12 cellular contexts compared by ENCODE assay signal in genomic region chr9:98942906-98943681, GRCh38. TPM values are rescaled to one million over a fixed set of nuclear protein-coding genes. Genes with fewer than 3 reads are reported as not detected.
DNase-seq lines count a peak whose midpoint lies in the region; ATAC-seq, FAIRE-seq and TF ChIP-seq lines count a peak whose summit lies in the region.
"Had no signal": no experiment of that assay in that cellular context is flagged by ENCODE, and none has a peak within 500 bp of the region (broad histone marks: within the 10 kb centered on the region; RNA-seq: fewer than 3 reads in every experiment).

No MANE protein-coding gene starts in this region.

- intact Hi-C loops in left cardiac atrium (cut with DNase I) (no loop called here), prostate gland (cut with DNase I) (no loop called here)

- ATAC-seq in RWPE2 (ENCODE audit: low read depth) = peak; percentile 12; the same call in 2 of the 3 replicates
- peak; percentile 31 to 43 for ATAC-seq in left cardiac atrium
- ATAC-seq in GM21576 (IDR thresholded peaks at IDR 0.05; ENCODE audit: unreplicated experiment) = no peak
- no peak for ATAC-seq in GM21360 (IDR thresholded peaks at IDR 0.05; ENCODE audit: unreplicated experiment)

- peak overlapping the region; percentile 39 for H3K4me3 ChIP-seq in AG10803 (ENCODE audit: low read length)
- H3K4me3 ChIP-seq in RWPE2 (ENCODE audit: severe bottlenecking) = no peak overlapping the region
- peak overlapping the region; percentile 31 to 40 for H3K4me3 ChIP-seq in prostate gland

- TF ChIP-seq CTCF in AG10803 (conservative IDR thresholded peaks at IDR 0.05; ENCODE audit: low read length) = no peak
- TF ChIP-seq CTCF in RWPE2 (IDR thresholded peaks at IDR 0.05; ENCODE audit: poor library complexity, severe bottlenecking) = no peak
- TF ChIP-seq CTCF in prostate gland (IDR thresholded peaks at IDR 0.05) = no peak

- H3K27me3 ChIP-seq in RWPE2 (ENCODE audit: insufficient read depth, poor library complexity, severe bottlenecking) = peaks cover 65% of the 10 kb centered on the region
- H3K27me3 ChIP-seq in prostate gland (replicated peaks; ENCODE audit: insufficient read depth) = peaks cover 15% of the 10 kb centered on the region

- DNase-seq in AG10803 (ENCODE audit: low read depth) (no peak), RWPE2 (ENCODE audit: low spot score) (no peak), left cardiac atrium (no peak), prostate gland (ENCODE audit: low spot score) (no peak), HTR-8/SVneo (ENCODE audit: insufficient read length, low spot score) (no peak), iPS-NIHi11 (ENCODE audit: low spot score) (no peak)
- DNase-seq: Caco-2, NCI-H2081 had no signal

- no peaks in the 10 kb centered on the region for H3K9me3 ChIP-seq in RWPE2 (ENCODE audit: severe bottlenecking)
- H3K9me3 ChIP-seq in prostate gland = no peaks in the 10 kb centered on the region
- H3K9me3 ChIP-seq: Caco-2 had no signal

- H3K27ac ChIP-seq in RWPE2 (ENCODE audit: poor library complexity, severe bottlenecking) = no peak overlapping the region
- peak overlapping the region; percentile 64 to 65 for H3K27ac ChIP-seq in prostate gland

- TF ChIP-seq POLR2A in prostate gland (IDR thresholded peaks at IDR 0.05) = no peak

- no peaks in the 10 kb centered on the region for H3K4me1 ChIP-seq in RWPE2 (ENCODE audit: insufficient read depth, poor library complexity, severe bottlenecking)
- H3K4me1 ChIP-seq in prostate gland (replicated peaks) = peaks cover 4% of the 10 kb centered on the region
- H3K4me1 ChIP-seq: Caco-2 had no signal

- 53% methylated on average over 15 of the region's 15 CpGs for WGBS in prostate gland

- no peak for FAIRE-seq in HTR-8/SVneo (lab: Jason Lieb, UNC)
- FAIRE-seq: GM18507, H54 had no signal

- H3K36me3 ChIP-seq in RWPE2 (ENCODE audit: low read depth) (no peaks in the 10 kb centered on the region), prostate gland (no peaks in the 10 kb centered on the region)

RNA-seq across cellular contexts. Expression of gene COL15A1, which starts 0.6 kb away (rescaled TPM):
- total RNA-seq in left cardiac atrium (10 to 100 TPM; 73.3 to 75.0 TPM), prostate gland (10 to 100 TPM; 10.3 to 79.9 TPM)
- total RNA-seq: Caco-2 had no signal

Comparison
In these comparisons a context has a peak if more than half of its experiments do, and no peak if none do; other contexts are left out.
1. ATAC-seq: peak in RWPE2 (single experiment) and left cardiac atrium (2 of 2); none in GM21576 (single experiment) and GM21360 (single experiment).